10 cellular contexts compared by ENCODE assay signal in the genomic region with DNA sequence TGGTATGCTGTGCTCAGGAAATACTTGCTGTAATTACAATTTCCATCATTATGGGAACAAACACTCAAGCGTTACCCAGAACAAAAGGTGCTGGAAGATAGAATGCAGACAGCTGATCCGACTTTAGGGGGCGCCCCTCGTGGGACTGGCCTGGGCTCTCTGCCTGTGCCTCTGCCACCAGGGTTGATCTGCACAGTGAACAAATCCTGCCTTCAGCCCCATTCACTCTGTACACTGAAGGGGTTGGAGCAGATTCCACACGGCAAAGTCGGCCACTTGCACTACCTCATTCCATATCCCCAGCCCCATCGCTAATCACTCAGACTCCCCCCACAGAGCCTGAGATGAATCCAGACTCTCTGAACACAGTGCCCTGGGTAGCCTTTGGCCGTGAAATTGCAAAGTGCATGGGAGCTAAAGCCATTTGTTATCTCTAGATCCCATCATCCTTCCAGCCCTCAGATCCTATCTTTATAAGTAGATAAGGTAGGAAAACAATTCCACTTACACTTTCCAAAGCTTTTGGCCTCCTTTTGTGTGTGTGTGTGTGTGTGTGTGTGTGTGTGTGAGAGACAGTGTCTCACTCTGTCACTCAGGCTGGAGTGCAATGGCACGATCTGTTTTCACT.
DNase-seq lines count a peak whose midpoint lies in the region; ATAC-seq and TF ChIP-seq lines count a peak whose summit lies in the region.
"Had no signal": no experiment of that assay in that cellular context is flagged by ENCODE, and none has a peak within 500 bp of the region (broad histone marks: within the 10 kb centered on the region; RNA-seq: fewer than 3 reads in every experiment).

No MANE protein-coding gene starts in this region.

- H3K27me3 ChIP-seq in endodermal cell (ENCODE audit: control insufficient read depth, insufficient read depth, low read length, poor library complexity, severe bottlenecking): no peaks in the 10 kb centered on the region
- H3K27me3 ChIP-seq: pancreas had no signal

- H3K9ac ChIP-seq in endodermal cell (ENCODE audit: extremely low read depth, low read length, poor library complexity, severe bottlenecking): no peak overlapping the region

- peak; percentile 83 for TF ChIP-seq CTCF in endodermal cell (conservative IDR thresholded peaks at IDR 0.05)

- no peak for DNase-seq in activated naive CD4-positive, alpha-beta T cell treated with anti-CD3 and anti-CD28 coated beads, Interleukin-2, amount 50 U/mL, for 72 hours (ENCODE audit: low spot score in 2 of 2)
- no peak for DNase-seq in activated naive CD4-positive, alpha-beta T cell (lab: John Stamatoyannopoulos, UW)
- DNase-seq in NCI-H748 treated with DMSO at 0.1 percent for 48 hours (lab: John Stamatoyannopoulos, UW): peak; percentile 5
- peak; percentile 90 for DNase-seq in endodermal cell
- no peak for DNase-seq in stimulated activated effector memory CD8-positive, alpha-beta T cell treated with anti-CD3 and anti-CD28 coated beads, Interleukin-12 subunit alpha, Interleukin-12 subunit beta, amount 100 ng/mL, for 72 hours (ENCODE audit: low spot score in 2 of 2)
- no peak for DNase-seq in NCI-H345 treated with DMSO at 0.1 percent for 48 hours (lab: John Stamatoyannopoulos, UW; ENCODE audit: unreplicated experiment)
- DNase-seq in mesenteric fat pad (ENCODE audit: low spot score): no peak
- DNase-seq in OCI-M2 (lab: John Stamatoyannopoulos, UW; ENCODE audit: unreplicated experiment): no peak
- DNase-seq: COR-L47, pancreas had no signal

- H3K27ac Mint-ChIP-seq in activated naive CD4-positive, alpha-beta T cell treated with anti-CD3 and anti-CD28 coated beads, Interleukin-2, amount 50 U/mL, for 72 hours: peak overlapping the region; percentile 36 to 66
- H3K27ac Mint-ChIP-seq in endodermal cell: peak overlapping the region; percentile 64
- peak overlapping the region; percentile 91 for H3K27ac Mint-ChIP-seq in stimulated activated effector memory CD8-positive, alpha-beta T cell treated with anti-CD3 and anti-CD28 coated beads, Interleukin-12 subunit alpha, Interleukin-12 subunit beta, amount 100 ng/mL, for 72 hours

- ATAC-seq in activated naive CD4-positive, alpha-beta T cell treated with anti-CD3 and anti-CD28 coated beads, Interleukin-2, amount 50 U/mL, for 72 hours: no peak
- no peak for ATAC-seq in stimulated activated effector memory CD8-positive, alpha-beta T cell treated with anti-CD3 and anti-CD28 coated beads, Interleukin-12 subunit alpha, Interleukin-12 subunit beta, amount 100 ng/mL, for 72 hours

- H3K36me3 ChIP-seq in endodermal cell (ENCODE audit: control insufficient read depth, insufficient read depth, low read length): no peaks in the 10 kb centered on the region
- H3K36me3 ChIP-seq: pancreas had no signal

- WGBS in endodermal cell (ENCODE audit: insufficient coverage in 1 of 2, insufficient read length in 1 of 2), 2 experiments: 52 to 55% methylated on average over 5 to 9 of the region's 9 CpGs

- H3K36me3 Mint-ChIP-seq in activated naive CD4-positive, alpha-beta T cell treated with anti-CD3 and anti-CD28 coated beads, Interleukin-2, amount 50 U/mL, for 72 hours: peaks cover 27 to 43% of the 10 kb centered on the region in 2 donors
- H3K36me3 Mint-ChIP-seq in endodermal cell (ENCODE audit: low read depth): no peaks in the 10 kb centered on the region
- peaks cover 98% of the 10 kb centered on the region for H3K36me3 Mint-ChIP-seq in stimulated activated effector memory CD8-positive, alpha-beta T cell treated with anti-CD3 and anti-CD28 coated beads, Interleukin-12 subunit alpha, Interleukin-12 subunit beta, amount 100 ng/mL, for 72 hours

- no peak overlapping the region for H3K4me3 Mint-ChIP-seq in endodermal cell
- no peak overlapping the region for H3K4me3 Mint-ChIP-seq in stimulated activated effector memory CD8-positive, alpha-beta T cell treated with anti-CD3 and anti-CD28 coated beads, Interleukin-12 subunit alpha, Interleukin-12 subunit beta, amount 100 ng/mL, for 72 hours

- no peak overlapping the region for H3K4me3 ChIP-seq in endodermal cell (ENCODE audit: low read length)
- H3K4me3 ChIP-seq: pancreas had no signal

- H3K4me1 ChIP-seq in endodermal cell (ENCODE audit: control insufficient read depth, insufficient read depth, low read length): no peaks in the 10 kb centered on the region
- H3K4me1 ChIP-seq: pancreas had no signal

- no peak overlapping the region for H3K27ac ChIP-seq in endodermal cell (ENCODE audit: low read depth, low read length)
- H3K27ac ChIP-seq: pancreas had no signal

- peaks cover 1% of the 10 kb centered on the region for H3K27me3 Mint-ChIP-seq in endodermal cell (ENCODE audit: insufficient read depth)

- peaks cover 14% of the 10 kb centered on the region for H3K4me1 Mint-ChIP-seq in endodermal cell
- H3K4me1 Mint-ChIP-seq in stimulated activated effector memory CD8-positive, alpha-beta T cell treated with anti-CD3 and anti-CD28 coated beads, Interleukin-12 subunit alpha, Interleukin-12 subunit beta, amount 100 ng/mL, for 72 hours: peaks cover 33% of the 10 kb centered on the region

- H3K9me3 ChIP-seq in endodermal cell (ENCODE audit: control insufficient read depth, low read length): no peaks in the 10 kb centered on the region
- H3K9me3 ChIP-seq: pancreas had no signal

- peaks cover 3 to 7% of the 10 kb centered on the region in 2 donors for H3K9me3 Mint-ChIP-seq in activated naive CD4-positive, alpha-beta T cell treated with anti-CD3 and anti-CD28 coated beads, Interleukin-2, amount 50 U/mL, for 72 hours
- no peaks in the 10 kb centered on the region for H3K9me3 Mint-ChIP-seq in endodermal cell
- peaks cover 2% of the 10 kb centered on the region for H3K9me3 Mint-ChIP-seq in stimulated activated effector memory CD8-positive, alpha-beta T cell treated with anti-CD3 and anti-CD28 coated beads, Interleukin-12 subunit alpha, Interleukin-12 subunit beta, amount 100 ng/mL, for 72 hours

Comparison
In these comparisons a context has a peak if more than half of its experiments do, and no peak if none do; other contexts are left out.
1. DNase-seq: peak in NCI-H748 treated with DMSO at 0.1 percent for 48 hours (single experiment) and endodermal cell (single experiment); none in activated naive CD4-positive, alpha-beta T cell treated with anti-CD3 and anti-CD28 coated beads, Interleukin-2, amount 50 U/mL, for 72 hours (0 of 2), activated naive CD4-positive, alpha-beta T cell (0 of 4), stimulated activated effector memory CD8-positive, alpha-beta T cell treated with anti-CD3 and anti-CD28 coated beads, Interleukin-12 subunit alpha, Interleukin-12 subunit beta, amount 100 ng/mL, for 72 hours (0 of 2), NCI-H345 treated with DMSO at 0.1 percent for 48 hours (single experiment), mesenteric fat pad (single experiment) and OCI-M2 (single experiment).
2. Peak in every context shown above with its lines, with median percentiles within 50 percentile points of each other: H3K27ac Mint-ChIP-seq.